In the genomic region with DNA sequence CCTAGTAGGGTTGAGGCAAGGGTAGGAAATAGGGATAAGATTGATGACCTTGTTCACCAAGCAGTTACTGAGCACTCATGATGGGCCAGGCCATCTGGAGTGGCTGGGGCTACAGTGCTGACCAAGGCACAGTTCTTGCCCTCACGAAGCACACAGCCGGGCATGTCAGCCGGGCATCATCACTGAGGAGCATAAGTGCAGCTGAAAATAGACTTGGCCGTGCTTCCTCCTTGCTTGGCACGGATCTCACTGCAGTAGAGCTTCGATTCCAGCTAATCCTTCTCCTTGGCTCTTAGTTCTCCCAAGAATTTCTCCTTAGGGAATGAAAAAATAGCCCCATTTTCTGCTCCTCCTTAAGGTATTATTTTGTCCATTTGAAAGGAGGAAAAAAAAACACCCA, we compare ENCODE assay signal across 28 cellular contexts.
DNase-seq lines count a peak whose midpoint lies in the region; ATAC-seq and TF ChIP-seq lines count a peak whose summit lies in the region.
"Had no signal": no experiment of that assay in that cellular context is flagged by ENCODE, and none has a peak within 500 bp of the region (broad histone marks: within the 10 kb centered on the region; RNA-seq: fewer than 3 reads in every experiment).

No MANE protein-coding gene starts in this region.

- CTCF ChIA-PET in PC-3 (lab: Charles Lee): no interaction called here

- no peaks in the 10 kb centered on the region for H4K20me1 ChIP-seq in PC-3 (ENCODE audit: low read length)
- H4K20me1 ChIP-seq: BLaER1 had no signal

- intact Hi-C loops in PC-3 (cut with micrococcal nuclease): no loop called here
- intact Hi-C loops in right cardiac atrium (cut with DNase I): no loop called here
- intact Hi-C loops in tibial artery (cut with DNase I; ENCODE audit: low total_unique reads): no loop called here

- H2AFZ ChIP-seq in PC-3 (ENCODE audit: low read length): no peak overlapping the region

- H3K9me3 ChIP-seq in PC-3 (ENCODE audit: low read length): no peaks in the 10 kb centered on the region
- peaks cover 0 to 9% (median 0%) of the 10 kb centered on the region in 3 donors for H3K9me3 ChIP-seq in gastroesophageal sphincter
- no peaks in the 10 kb centered on the region for H3K9me3 ChIP-seq in right cardiac atrium (ENCODE audit: control insufficient read depth, low read length)
- H3K9me3 ChIP-seq in tibial artery: no peaks in the 10 kb centered on the region
- H3K9me3 ChIP-seq: BLaER1, mucosa of descending colon, testis had no signal

- TF ChIP-seq POLR2A in gastroesophageal sphincter (IDR thresholded peaks at IDR 0.05): no peak

- no peak overlapping the region for H3K4me2 ChIP-seq in PC-3 (ENCODE audit: low read length)
- H3K4me2 ChIP-seq: BLaER1, KMS-11 had no signal

- TF ChIP-seq CTCF in PC-3 (conservative IDR thresholded peaks at IDR 0.05; ENCODE audit: low read depth, low read length) (no peak), gastroesophageal sphincter (IDR thresholded peaks at IDR 0.05) (no peak), tibial artery (IDR thresholded peaks at IDR 0.05) (no peak)

- H3K9ac ChIP-seq in PC-3 (ENCODE audit: low read length): no peak overlapping the region
- H3K9ac ChIP-seq: BLaER1, KMS-11 had no signal

- TF ChIP-seq EP300 in gastroesophageal sphincter (IDR thresholded peaks at IDR 0.05): no peak

- H3K4me1 ChIP-seq in PC-3 (ENCODE audit: insufficient read depth, low read length) (no peaks in the 10 kb centered on the region), gastroesophageal sphincter (peaks cover 0 to 19% (median 5%) of the 10 kb centered on the region in 3 donors), right cardiac atrium (ENCODE audit: control insufficient read depth, insufficient read depth, low read length) (peaks cover 6% of the 10 kb centered on the region), tibial artery (peaks cover 0 to 22% (median 11%) of the 10 kb centered on the region in 4 donors)
- H3K4me1 ChIP-seq: BLaER1, testis had no signal

- H3K36me3 ChIP-seq in PC-3 (ENCODE audit: low read depth, low read length) (no peaks in the 10 kb centered on the region), gastroesophageal sphincter (no peaks in the 10 kb centered on the region), tibial artery (no peaks in the 10 kb centered on the region)
- H3K36me3 ChIP-seq: BLaER1 had no signal

- DNase-seq in PC-3 (no peak), right cardiac atrium (peak; percentile 55 to 84 (median 78)), tibial artery (peak; percentile 49 to 84), NAMALWA (ENCODE audit: low spot score) (no peak), hepatic stellate cell (ENCODE audit: low spot score) (no peak)
- DNase-seq in activated CD4-positive, alpha-beta T cell treated with anti-CD3 and anti-CD28 coated beads for 4 hours: no peak
- DNase-seq: activated CD8-positive, alpha-beta T cell treated with anti-CD3 and anti-CD28 coated beads, Interleukin-2, amount 10 ng/mL, durations not matched to agents 7 days and 5 days; amniotic stem cell; cortex of kidney; DMS153; erythroblast; HCEC 1CT; MM.1S; mucosa of descending colon; NCI-H1417 treated with DMSO at 0.1 percent for 48 hours; NCI-H2081; NCI-H526; occipital lobe; SHP77 treated with DMSO at 0.1 percent for 48 hours; stimulated activated naive CD4-positive, alpha-beta T cell; testis had no signal

- H3K27me3 ChIP-seq in PC-3 (ENCODE audit: low read length) (no peaks in the 10 kb centered on the region), gastroesophageal sphincter (no peaks in the 10 kb centered on the region), right cardiac atrium (ENCODE audit: control insufficient read depth, insufficient read depth) (no peaks in the 10 kb centered on the region), tibial artery (no peaks in the 10 kb centered on the region)
- H3K27me3 ChIP-seq: BLaER1, testis had no signal

- POLR2A ChIA-PET in PC-3 (lab: Charles Lee; ENCODE audit: unreplicated experiment): no interaction called here

- 15 to 19% methylated on average over 6 of the region's 6 CpGs for WGBS in gastroesophageal sphincter (ENCODE audit: low coverage in 1 of 2), 2 donors
- WGBS in right cardiac atrium: 16% methylated on average over 6 of the region's 6 CpGs

- BruUV-seq in PC-3 (replicated peaks; lab: Mats Ljungman, UMichigan): no TSS peak

- ATAC-seq in PC-3 (peak; percentile 22; the same call in 1 of the 2 replicates), gastroesophageal sphincter (peak; percentile 63), right cardiac atrium (peak; percentile 88 to 94)
- ATAC-seq: activated CD8-positive, alpha-beta T cell treated with anti-CD3 and anti-CD28 coated beads, Interleukin-2, amount 10 ng/mL, durations not matched to agents 7 days and 5 days; activated T-helper 17 cell treated with anti-CD3 and anti-CD28 coated beads, Interleukin-2, amount 50 U/mL, for 72 hours; mucosa of descending colon; natural killer cell treated with Interleukin-12 subunit alpha and Interleukin-12 subunit beta and Interleukin-15 and Interleukin-18, amount 100 ng/mL, for 72 hours; Panc1 had no signal

- H3K27ac ChIP-seq in PC-3 (ENCODE audit: low read length) (no peak overlapping the region), gastroesophageal sphincter (peak overlapping the region in 1 of 4 donors; percentile 14), right cardiac atrium (ENCODE audit: low read length) (peak overlapping the region; percentile 75), tibial artery (peak overlapping the region; percentile 41 to 53)
- H3K27ac ChIP-seq: BLaER1, KMS-11, skin epidermis, testis had no signal

- no peaks in the 10 kb centered on the region for H3K79me2 ChIP-seq in PC-3 (ENCODE audit: low read length)

- no peaks in the 10 kb centered on the region for H3F3A ChIP-seq in PC-3 (ENCODE audit: low read length, unreplicated experiment)

- 0 out of 2 replicates have a peak, but pooled peaks cover 3% of the 10 kb centered on the region for H3K9me2 ChIP-seq in PC-3 (replicated peaks; ENCODE audit: low read length)

- H3K4me3 ChIP-seq in PC-3 (ENCODE audit: low read length) (no peak overlapping the region), gastroesophageal sphincter (no peak overlapping the region), right cardiac atrium (ENCODE audit: low read length) (no peak overlapping the region), tibial artery (no peak overlapping the region)
- H3K4me3 ChIP-seq: BLaER1, mucosa of descending colon, skin epidermis, testis had no signal

Comparison
In these comparisons a context has a peak if more than half of its experiments do, and no peak if none do; other contexts are left out.
1. ATAC-seq: peak in every context shown above with its lines; median percentile 91 in right cardiac atrium; 63 in gastroesophageal sphincter; 22 in PC-3.
2. DNase-seq: peak in right cardiac atrium (3 of 3) and tibial artery (2 of 2); none in PC-3 (single experiment), NAMALWA (single experiment), hepatic stellate cell (single experiment) and activated CD4-positive, alpha-beta T cell treated with anti-CD3 and anti-CD28 coated beads for 4 hours (0 of 2).